1 cellular context compared by ENCODE assay signal in genomic region chr16:48608871-48609452, GRCh38.
A peak's percentile ranks its signal among the peaks of the same experiment; 100 is the strongest.
TF ChIP-seq lines count a peak whose summit lies in the region.

No MANE protein-coding gene starts in this region.

TF ChIP-seq in HepG2, 621 proteins besides CTCF, POLR2A, EP300 and RAD21 (continued from another document and continues in another):
- TF ChIP-seq ZNF75D (CRISPR knock-in tag; IDR thresholded peaks at IDR 0.05; ENCODE audit: borderline replicate concordance) (no peak), NAIF1 (CRISPR knock-in tag; IDR thresholded peaks at IDR 0.05; ENCODE audit: borderline replicate concordance) (0 out of 2 replicates have a peak, but pooled peaks have one; percentile 29), DNMT3B (CRISPR knock-in tag; conservative IDR thresholded peaks at IDR 0.05) (no peak), ZNF768 (CRISPR knock-in tag; IDR thresholded peaks at IDR 0.05) (no peak), HNRNPLL (IDR thresholded peaks at IDR 0.05; ENCODE audit: low read depth, low read length, poor library complexity, severe bottlenecking) (peak; percentile 43), EZH2 (conservative IDR thresholded peaks at IDR 0.05; ENCODE audit: low read depth, low read length) (no peak), ARID2 (CRISPR knock-in tag; IDR thresholded peaks at IDR 0.05; ENCODE audit: borderline replicate concordance) (0 out of 2 replicates have a peak, but pooled peaks have one; percentile 11), ZFY (CRISPR knock-in tag; IDR thresholded peaks at IDR 0.05) (peak; percentile 48; the same call in 1 of the 2 replicates), MED8 (CRISPR knock-in tag; IDR thresholded peaks at IDR 0.05; ENCODE audit: insufficient replicate concordance) (no peak), ZNF207 (IDR thresholded peaks at IDR 0.05; ENCODE audit: borderline replicate concordance) (no peak), ZNF484 (CRISPR knock-in tag; IDR thresholded peaks at IDR 0.05; ENCODE audit: borderline replicate concordance, low read depth) (no peak), SIX1 (CRISPR knock-in tag; IDR thresholded peaks at IDR 0.05; ENCODE audit: borderline replicate concordance) (no peak), ZNF414 (CRISPR knock-in tag; IDR thresholded peaks at IDR 0.05) (no peak), POLR2G (IDR thresholded peaks at IDR 0.05; ENCODE audit: low read depth, low read length) (no peak), ZNF781 (CRISPR knock-in tag; IDR thresholded peaks at IDR 0.05; ENCODE audit: borderline replicate concordance, not compliant biosample characterization) (peak; percentile 11), DMTF1 (CRISPR knock-in tag; IDR thresholded peaks at IDR 0.05) (0 out of 2 replicates have a peak, but pooled peaks have one; percentile 5), ZBTB42 (CRISPR knock-in tag; IDR thresholded peaks at IDR 0.05) (no peak), HDAC6 (IDR thresholded peaks at IDR 0.05; ENCODE audit: low read depth, low read length) (no peak), ZFAT (CRISPR knock-in tag; conservative IDR thresholded peaks at IDR 0.05) (no peak), SNAPC5 (CRISPR knock-in tag; IDR thresholded peaks at IDR 0.05; ENCODE audit: borderline replicate concordance) (no peak), ZNF644 (CRISPR knock-in tag; IDR thresholded peaks at IDR 0.05; ENCODE audit: low read depth) (no peak), ZNF605 (CRISPR knock-in tag; IDR thresholded peaks at IDR 0.05) (peak; percentile 71), ZNF136 (CRISPR knock-in tag; IDR thresholded peaks at IDR 0.05; ENCODE audit: low read depth) (no peak), ZNF333 (CRISPR knock-in tag; IDR thresholded peaks at IDR 0.05; ENCODE audit: borderline replicate concordance) (no peak), ZNF672 (CRISPR knock-in tag; IDR thresholded peaks at IDR 0.05) (no peak), ZNF589 (CRISPR knock-in tag; conservative IDR thresholded peaks at IDR 0.05) (no peak), SP1 (IDR thresholded peaks at IDR 0.05) (no peak), SP1 (CRISPR knock-in tag; IDR thresholded peaks at IDR 0.05) (no peak), YEATS2 (CRISPR knock-in tag; IDR thresholded peaks at IDR 0.05; ENCODE audit: borderline replicate concordance) (no peak), ZSCAN25 (CRISPR knock-in tag; IDR thresholded peaks at IDR 0.05) (0 out of 2 replicates have a peak, but pooled peaks have one; percentile 6), ZFX (CRISPR knock-in tag; IDR thresholded peaks at IDR 0.05; ENCODE audit: low read depth) (no peak), SYNCRIP (IDR thresholded peaks at IDR 0.05; ENCODE audit: insufficient read depth, low read depth, low read length) (no peak), MAX (IDR thresholded peaks at IDR 0.05) (no peak), ZBTB37 (CRISPR knock-in tag; IDR thresholded peaks at IDR 0.05) (0 out of 2 replicates have a peak, but pooled peaks have one; percentile 23), FOXC1 (CRISPR knock-in tag; IDR thresholded peaks at IDR 0.05; ENCODE audit: borderline replicate concordance) (0 out of 2 replicates have a peak, but pooled peaks have one; percentile 77), EHMT2 (IDR thresholded peaks at IDR 0.05; ENCODE audit: borderline replicate concordance, low read depth, low read length) (no peak), FOXA1 (IDR thresholded peaks at IDR 0.05) (no peak), FOXA1 (CRISPR knock-in tag; IDR thresholded peaks at IDR 0.05) (no peak), FOXK1 (CRISPR knock-in tag; IDR thresholded peaks at IDR 0.05; ENCODE audit: borderline replicate concordance, low read depth) (0 out of 2 replicates have a peak, but pooled peaks have one; percentile 24), KDM3A (CRISPR knock-in tag; IDR thresholded peaks at IDR 0.05; ENCODE audit: low read depth) (no peak), ZNF468 (CRISPR knock-in tag; IDR thresholded peaks at IDR 0.05) (no peak)
- TF ChIP-seq, protein P1, sequence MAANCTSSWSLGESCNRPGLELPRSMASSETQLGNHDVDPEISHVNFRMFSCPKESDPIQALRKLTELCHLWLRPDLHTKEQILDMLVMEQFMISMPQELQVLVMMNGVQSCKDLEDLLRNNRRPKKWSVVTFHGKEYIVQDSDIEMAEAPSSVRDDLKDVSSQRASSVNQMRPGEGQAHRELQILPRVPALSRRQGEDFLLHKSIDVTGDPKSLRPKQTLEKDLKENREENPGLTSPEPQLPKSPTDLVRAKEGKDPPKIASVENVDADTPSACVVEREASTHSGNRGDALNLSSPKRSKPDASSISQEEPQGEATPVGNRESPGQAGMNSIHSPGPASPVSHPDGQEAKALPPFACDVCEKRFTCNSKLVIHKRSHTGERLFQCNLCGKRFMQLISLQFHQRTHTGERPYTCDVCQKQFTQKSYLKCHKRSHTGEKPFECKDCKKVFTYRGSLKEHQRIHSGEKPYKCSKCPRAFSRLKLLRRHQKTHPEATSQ (CRISPR knock-in tag; IDR thresholded peaks at IDR 0.05; ENCODE audit: borderline replicate concordance), result no peak
- TF ChIP-seq, protein P2, sequence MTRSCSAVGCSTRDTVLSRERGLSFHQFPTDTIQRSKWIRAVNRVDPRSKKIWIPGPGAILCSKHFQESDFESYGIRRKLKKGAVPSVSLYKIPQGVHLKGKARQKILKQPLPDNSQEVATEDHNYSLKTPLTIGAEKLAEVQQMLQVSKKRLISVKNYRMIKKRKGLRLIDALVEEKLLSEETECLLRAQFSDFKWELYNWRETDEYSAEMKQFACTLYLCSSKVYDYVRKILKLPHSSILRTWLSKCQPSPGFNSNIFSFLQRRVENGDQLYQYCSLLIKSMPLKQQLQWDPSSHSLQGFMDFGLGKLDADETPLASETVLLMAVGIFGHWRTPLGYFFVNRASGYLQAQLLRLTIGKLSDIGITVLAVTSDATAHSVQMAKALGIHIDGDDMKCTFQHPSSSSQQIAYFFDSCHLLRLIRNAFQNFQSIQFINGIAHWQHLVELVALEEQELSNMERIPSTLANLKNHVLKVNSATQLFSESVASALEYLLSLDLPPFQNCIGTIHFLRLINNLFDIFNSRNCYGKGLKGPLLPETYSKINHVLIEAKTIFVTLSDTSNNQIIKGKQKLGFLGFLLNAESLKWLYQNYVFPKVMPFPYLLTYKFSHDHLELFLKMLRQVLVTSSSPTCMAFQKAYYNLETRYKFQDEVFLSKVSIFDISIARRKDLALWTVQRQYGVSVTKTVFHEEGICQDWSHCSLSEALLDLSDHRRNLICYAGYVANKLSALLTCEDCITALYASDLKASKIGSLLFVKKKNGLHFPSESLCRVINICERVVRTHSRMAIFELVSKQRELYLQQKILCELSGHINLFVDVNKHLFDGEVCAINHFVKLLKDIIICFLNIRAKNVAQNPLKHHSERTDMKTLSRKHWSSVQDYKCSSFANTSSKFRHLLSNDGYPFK (CRISPR knock-in tag; IDR thresholded peaks at IDR 0.05; ENCODE audit: borderline replicate concordance), result peak; percentile 54; the same call in 1 of the 2 replicates
- TF ChIP-seq, protein P3, sequence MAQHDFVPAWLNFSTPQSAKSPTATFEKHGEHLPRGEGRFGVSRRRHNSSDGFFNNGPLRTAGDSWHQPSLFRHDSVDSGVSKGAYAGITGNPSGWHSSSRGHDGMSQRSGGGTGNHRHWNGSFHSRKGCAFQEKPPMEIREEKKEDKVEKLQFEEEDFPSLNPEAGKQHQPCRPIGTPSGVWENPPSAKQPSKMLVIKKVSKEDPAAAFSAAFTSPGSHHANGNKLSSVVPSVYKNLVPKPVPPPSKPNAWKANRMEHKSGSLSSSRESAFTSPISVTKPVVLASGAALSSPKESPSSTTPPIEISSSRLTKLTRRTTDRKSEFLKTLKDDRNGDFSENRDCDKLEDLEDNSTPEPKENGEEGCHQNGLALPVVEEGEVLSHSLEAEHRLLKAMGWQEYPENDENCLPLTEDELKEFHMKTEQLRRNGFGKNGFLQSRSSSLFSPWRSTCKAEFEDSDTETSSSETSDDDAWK (CRISPR knock-in tag; IDR thresholded peaks at IDR 0.05), result no peak
- TF ChIP-seq, protein P4, sequence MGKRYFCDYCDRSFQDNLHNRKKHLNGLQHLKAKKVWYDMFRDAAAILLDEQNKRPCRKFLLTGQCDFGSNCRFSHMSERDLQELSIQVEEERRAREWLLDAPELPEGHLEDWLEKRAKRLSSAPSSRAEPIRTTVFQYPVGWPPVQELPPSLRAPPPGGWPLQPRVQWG (CRISPR knock-in tag; IDR thresholded peaks at IDR 0.05; ENCODE audit: borderline replicate concordance, low read depth), result no peak
- TF ChIP-seq, protein P5, sequence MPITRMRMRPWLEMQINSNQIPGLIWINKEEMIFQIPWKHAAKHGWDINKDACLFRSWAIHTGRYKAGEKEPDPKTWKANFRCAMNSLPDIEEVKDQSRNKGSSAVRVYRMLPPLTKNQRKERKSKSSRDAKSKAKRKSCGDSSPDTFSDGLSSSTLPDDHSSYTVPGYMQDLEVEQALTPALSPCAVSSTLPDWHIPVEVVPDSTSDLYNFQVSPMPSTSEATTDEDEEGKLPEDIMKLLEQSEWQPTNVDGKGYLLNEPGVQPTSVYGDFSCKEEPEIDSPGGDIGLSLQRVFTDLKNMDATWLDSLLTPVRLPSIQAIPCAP (CRISPR knock-in tag; IDR thresholded peaks at IDR 0.05; ENCODE audit: low read depth), result no peak
- TF ChIP-seq, protein P6, sequence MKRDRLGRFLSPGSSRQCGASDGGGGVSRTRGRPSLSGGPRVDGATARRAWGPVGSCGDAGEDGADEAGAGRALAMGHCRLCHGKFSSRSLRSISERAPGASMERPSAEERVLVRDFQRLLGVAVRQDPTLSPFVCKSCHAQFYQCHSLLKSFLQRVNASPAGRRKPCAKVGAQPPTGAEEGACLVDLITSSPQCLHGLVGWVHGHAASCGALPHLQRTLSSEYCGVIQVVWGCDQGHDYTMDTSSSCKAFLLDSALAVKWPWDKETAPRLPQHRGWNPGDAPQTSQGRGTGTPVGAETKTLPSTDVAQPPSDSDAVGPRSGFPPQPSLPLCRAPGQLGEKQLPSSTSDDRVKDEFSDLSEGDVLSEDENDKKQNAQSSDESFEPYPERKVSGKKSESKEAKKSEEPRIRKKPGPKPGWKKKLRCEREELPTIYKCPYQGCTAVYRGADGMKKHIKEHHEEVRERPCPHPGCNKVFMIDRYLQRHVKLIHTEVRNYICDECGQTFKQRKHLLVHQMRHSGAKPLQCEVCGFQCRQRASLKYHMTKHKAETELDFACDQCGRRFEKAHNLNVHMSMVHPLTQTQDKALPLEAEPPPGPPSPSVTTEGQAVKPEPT (CRISPR knock-in tag; IDR thresholded peaks at IDR 0.05; ENCODE audit: low read depth), result no peak
- TF ChIP-seq, protein P7, sequence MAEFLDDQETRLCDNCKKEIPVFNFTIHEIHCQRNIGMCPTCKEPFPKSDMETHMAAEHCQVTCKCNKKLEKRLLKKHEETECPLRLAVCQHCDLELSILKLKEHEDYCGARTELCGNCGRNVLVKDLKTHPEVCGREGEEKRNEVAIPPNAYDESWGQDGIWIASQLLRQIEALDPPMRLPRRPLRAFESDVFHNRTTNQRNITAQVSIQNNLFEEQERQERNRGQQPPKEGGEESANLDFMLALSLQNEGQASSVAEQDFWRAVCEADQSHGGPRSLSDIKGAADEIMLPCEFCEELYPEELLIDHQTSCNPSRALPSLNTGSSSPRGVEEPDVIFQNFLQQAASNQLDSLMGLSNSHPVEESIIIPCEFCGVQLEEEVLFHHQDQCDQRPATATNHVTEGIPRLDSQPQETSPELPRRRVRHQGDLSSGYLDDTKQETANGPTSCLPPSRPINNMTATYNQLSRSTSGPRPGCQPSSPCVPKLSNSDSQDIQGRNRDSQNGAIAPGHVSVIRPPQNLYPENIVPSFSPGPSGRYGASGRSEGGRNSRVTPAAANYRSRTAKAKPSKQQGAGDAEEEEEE (CRISPR knock-in tag; IDR thresholded peaks at IDR 0.05; ENCODE audit: borderline replicate concordance), result no peak
- TF ChIP-seq, protein P8, sequence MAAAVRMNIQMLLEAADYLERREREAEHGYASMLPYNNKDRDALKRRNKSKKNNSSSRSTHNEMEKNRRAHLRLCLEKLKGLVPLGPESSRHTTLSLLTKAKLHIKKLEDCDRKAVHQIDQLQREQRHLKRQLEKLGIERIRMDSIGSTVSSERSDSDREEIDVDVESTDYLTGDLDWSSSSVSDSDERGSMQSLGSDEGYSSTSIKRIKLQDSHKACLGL (CRISPR knock-in tag; IDR thresholded peaks at IDR 0.05), result no peak
- TF ChIP-seq, protein P9, sequence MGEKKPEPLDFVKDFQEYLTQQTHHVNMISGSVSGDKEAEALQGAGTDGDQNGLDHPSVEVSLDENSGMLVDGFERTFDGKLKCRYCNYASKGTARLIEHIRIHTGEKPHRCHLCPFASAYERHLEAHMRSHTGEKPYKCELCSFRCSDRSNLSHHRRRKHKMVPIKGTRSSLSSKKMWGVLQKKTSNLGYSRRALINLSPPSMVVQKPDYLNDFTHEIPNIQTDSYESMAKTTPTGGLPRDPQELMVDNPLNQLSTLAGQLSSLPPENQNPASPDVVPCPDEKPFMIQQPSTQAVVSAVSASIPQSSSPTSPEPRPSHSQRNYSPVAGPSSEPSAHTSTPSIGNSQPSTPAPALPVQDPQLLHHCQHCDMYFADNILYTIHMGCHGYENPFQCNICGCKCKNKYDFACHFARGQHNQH (CRISPR knock-in tag; IDR thresholded peaks at IDR 0.05), result no peak
